Comparison of ENCODE assay signal across 35 cellular contexts in the genomic region with DNA sequence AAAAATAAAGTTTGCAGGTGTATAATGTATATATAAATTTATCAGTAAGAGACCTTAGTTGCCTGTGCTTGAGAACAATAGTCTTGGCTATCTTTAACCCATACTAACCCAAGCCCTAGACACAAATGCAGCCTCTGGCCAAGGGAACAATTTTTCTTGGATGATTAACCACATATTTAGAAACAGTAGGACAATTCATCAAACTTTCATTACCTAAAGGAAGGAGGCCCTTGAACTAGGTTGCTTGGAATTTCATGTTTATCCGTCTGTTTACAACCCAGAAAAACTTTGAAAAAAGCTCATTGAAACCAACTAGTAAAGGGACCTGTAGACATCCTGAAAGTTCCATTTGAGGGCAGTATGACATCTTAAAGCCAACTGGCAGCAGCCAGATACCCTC.
"Had no signal": no experiment of that assay in that cellular context is flagged by ENCODE, and none has a peak within 500 bp of the region (broad histone marks: within the 10 kb centered on the region; RNA-seq: fewer than 3 reads in every experiment).

No MANE protein-coding gene starts in this region.

- H3K27ac Mint-ChIP-seq: activated CD4-positive, alpha-beta memory T cell treated with anti-CD3 and anti-CD28 coated beads, Interleukin-2, amount 10 ng/mL, durations not matched to agents 7 days and 5 days; activated CD8-positive, alpha-beta T cell treated with anti-CD3 and anti-CD28 coated beads, Interleukin-2, amount 10 ng/mL, durations not matched to agents 7 days and 5 days; activated naive CD4-positive, alpha-beta T cell treated with anti-CD3 and anti-CD28 coated beads, Interleukin-2, amount 10 ng/mL, durations not matched to agents 7 days and 5 days; activated naive CD8-positive, alpha-beta T cell treated with anti-CD3 and anti-CD28 coated beads, Interleukin-2, amount 50 U/mL, for 24 hours; activated T-helper 2 cell treated with anti-CD3 and anti-CD28 coated beads, Interferon-gamma antibody, Interleukin-2, Interleukin-4, amounts not matched to agents 10 μg/mL and 5 μg/mL and 100 μg/mL, durations not matched to agents 14 hours and 24 hours and 36 hours; T-helper 2 cell treated with Interferon-gamma antibody and Interleukin-4, amounts not matched to agents 5 μg/mL and 100 μg/mL, for 36 hours had no signal

- DNase-seq: activated CD4-positive, alpha-beta memory T cell treated with anti-CD3 and anti-CD28 coated beads, Interleukin-2, amount 10 ng/mL, durations not matched to agents 7 days and 5 days; activated CD4-positive, alpha-beta T cell treated with anti-CD3 and anti-CD28 coated beads for 1 hour; activated CD4-positive, alpha-beta T cell treated with anti-CD3 and anti-CD28 coated beads for 36 hours; activated CD4-positive, alpha-beta T cell treated with anti-CD3 and anti-CD28 coated beads for 48 hours; activated CD4-positive, alpha-beta T cell treated with anti-CD3 and anti-CD28 coated beads, Interleukin-2, amount 10 ng/mL, durations not matched to agents 7 days and 5 days; activated CD4-positive, alpha-beta T cell treated with anti-CD3 and anti-CD28 coated beads, Interleukin-2, amount 50 U/mL, for 48 hours; activated CD4-positive, CD25-positive, alpha-beta regulatory T cell; activated CD8-positive, alpha-beta memory T cell treated with anti-CD3 and anti-CD28 coated beads for 24 hours; activated CD8-positive, alpha-beta memory T cell treated with anti-CD3 and anti-CD28 coated beads, Interleukin-2, amount 50 U/mL, for 4 hours; activated CD8-positive, alpha-beta T cell treated with anti-CD3 and anti-CD28 coated beads, Interleukin-2, amount 10 ng/mL, durations not matched to agents 7 days and 5 days; activated effector memory CD4-positive, alpha-beta T cell treated with Interleukin-2 at 50 U/mL for 16 hours; activated gamma-delta T cell; activated naive CD4-positive, alpha-beta T cell treated with anti-CD3 and anti-CD28 coated beads, Interleukin-2, amount 10 ng/mL, durations not matched to agents 7 days and 5 days; activated naive CD4-positive, alpha-beta T cell treated with Interleukin-2 at 50 U/mL for 16 hours; activated naive CD8-positive, alpha-beta T cell treated with anti-CD3 and anti-CD28 coated beads, Interleukin-2, amount 10 ng/mL, durations not matched to agents 7 days and 5 days; activated naive CD8-positive, alpha-beta T cell treated with anti-CD3 and anti-CD28 coated beads, Interleukin-2, amount 50 U/mL, for 24 hours; activated T-cell treated with anti-CD3 and anti-CD28 coated beads for 4 hours; activated T-cell treated with anti-CD3 and anti-CD28 coated beads, Interleukin-2, amount 50 U/mL, for 1 hour; activated T-cell treated with anti-CD3 and anti-CD28 coated beads, Interleukin-2, amount 50 U/mL, for 48 hours; amniotic stem cell; aorta; body of pancreas; brain microvascular endothelial cell; central memory CD4-positive, alpha-beta T cell; T-cell; T-helper 2 cell; T-helper 9 cell; WERI-Rb-1 had no signal

- H3K4me1 ChIP-seq: body of pancreas, breast epithelium had no signal

- H3K36me3 ChIP-seq: breast epithelium had no signal

- H3K27ac ChIP-seq: body of pancreas, brain microvascular endothelial cell, breast epithelium had no signal

- H3K4me3 Mint-ChIP-seq: activated CD4-positive, alpha-beta memory T cell treated with anti-CD3 and anti-CD28 coated beads, Interleukin-2, amount 10 ng/mL, durations not matched to agents 7 days and 5 days; activated CD4-positive, alpha-beta T cell treated with anti-CD3 and anti-CD28 coated beads for 36 hours; activated CD4-positive, alpha-beta T cell treated with anti-CD3 and anti-CD28 coated beads, Interleukin-2, amount 10 ng/mL, durations not matched to agents 7 days and 5 days; activated CD8-positive, alpha-beta T cell treated with anti-CD3 and anti-CD28 coated beads, Interleukin-2, amount 10 ng/mL, durations not matched to agents 7 days and 5 days; activated naive CD4-positive, alpha-beta T cell treated with anti-CD3 and anti-CD28 coated beads, Interleukin-2, amount 10 ng/mL, durations not matched to agents 7 days and 5 days; activated naive CD4-positive, alpha-beta T cell treated with anti-CD3 and anti-CD28 coated beads, Interleukin-2, amount 50 U/mL, for 24 hours; activated naive CD8-positive, alpha-beta T cell; activated naive CD8-positive, alpha-beta T cell treated with anti-CD3 and anti-CD28 coated beads, Interleukin-2, amount 10 ng/mL, durations not matched to agents 7 days and 5 days; activated naive CD8-positive, alpha-beta T cell treated with anti-CD3 and anti-CD28 coated beads, Interleukin-2, amount 50 U/mL, for 24 hours; T-cell; T-helper 2 cell treated with Interferon-gamma antibody and Interleukin-4, amounts not matched to agents 5 μg/mL and 100 μg/mL, for 36 hours; WTC11 had no signal

- ATAC-seq: activated CD4-positive, alpha-beta T cell treated with anti-CD3 and anti-CD28 coated beads for 36 hours; activated CD4-positive, CD25-positive, alpha-beta regulatory T cell treated with anti-CD3 and anti-CD28 coated beads, Interleukin-2, amount 50 U/mL, for 24 hours; activated CD8-positive, alpha-beta T cell treated with anti-CD3 and anti-CD28 coated beads, Interleukin-2, amount 10 ng/mL, durations not matched to agents 7 days and 5 days; activated naive CD8-positive, alpha-beta T cell treated with anti-CD3 and anti-CD28 coated beads, Interleukin-2, amount 50 U/mL, for 24 hours; body of pancreas; T-cell; WTC11 had no signal

- H3K9me3 ChIP-seq: body of pancreas, breast epithelium had no signal

- H3K9me3 Mint-ChIP-seq: activated CD4-positive, alpha-beta memory T cell treated with anti-CD3 and anti-CD28 coated beads, Interleukin-2, amount 10 ng/mL, durations not matched to agents 7 days and 5 days; activated CD4-positive, alpha-beta T cell treated with anti-CD3 and anti-CD28 coated beads, Interleukin-2, amount 10 ng/mL, durations not matched to agents 7 days and 5 days; activated naive CD4-positive, alpha-beta T cell treated with anti-CD3 and anti-CD28 coated beads, Interleukin-2, amount 10 ng/mL, durations not matched to agents 7 days and 5 days; activated naive CD4-positive, alpha-beta T cell treated with anti-CD3 and anti-CD28 coated beads, Interleukin-2, amount 50 U/mL, for 24 hours; activated naive CD8-positive, alpha-beta T cell treated with anti-CD3 and anti-CD28 coated beads, Interleukin-2, amount 10 ng/mL, durations not matched to agents 7 days and 5 days; activated naive CD8-positive, alpha-beta T cell treated with anti-CD3 and anti-CD28 coated beads, Interleukin-2, amount 50 U/mL, for 24 hours; activated T-helper 2 cell treated with anti-CD3 and anti-CD28 coated beads, Interferon-gamma antibody, Interleukin-2, Interleukin-4, amounts not matched to agents 10 μg/mL and 5 μg/mL and 100 μg/mL, durations not matched to agents 14 hours and 24 hours and 36 hours; T-cell; T-helper 2 cell treated with Interferon-gamma antibody and Interleukin-4, amounts not matched to agents 5 μg/mL and 100 μg/mL, for 36 hours; WTC11 had no signal

- H3K4me1 Mint-ChIP-seq: WTC11 had no signal

- H3K27me3 Mint-ChIP-seq: activated CD4-positive, alpha-beta memory T cell treated with anti-CD3 and anti-CD28 coated beads, Interleukin-2, amount 10 ng/mL, durations not matched to agents 7 days and 5 days; activated CD4-positive, alpha-beta T cell treated with anti-CD3 and anti-CD28 coated beads for 36 hours; activated CD4-positive, alpha-beta T cell treated with anti-CD3 and anti-CD28 coated beads, Interleukin-2, amount 10 ng/mL, durations not matched to agents 7 days and 5 days; activated naive CD4-positive, alpha-beta T cell treated with anti-CD3 and anti-CD28 coated beads, Interleukin-2, amount 10 ng/mL, durations not matched to agents 7 days and 5 days; activated naive CD4-positive, alpha-beta T cell treated with anti-CD3 and anti-CD28 coated beads, Interleukin-2, amount 50 U/mL, for 24 hours; activated naive CD8-positive, alpha-beta T cell; activated naive CD8-positive, alpha-beta T cell treated with anti-CD3 and anti-CD28 coated beads, Interleukin-2, amount 10 ng/mL, durations not matched to agents 7 days and 5 days; activated naive CD8-positive, alpha-beta T cell treated with anti-CD3 and anti-CD28 coated beads, Interleukin-2, amount 50 U/mL, for 24 hours; T-cell had no signal

- H3K4me3 ChIP-seq: body of pancreas, breast epithelium had no signal

- H3K27me3 ChIP-seq: body of pancreas, brain microvascular endothelial cell, breast epithelium had no signal
